8 cellular contexts compared by ENCODE assay signal in genomic region chr17:18363021-18363941, GRCh38. TPM values are rescaled to one million over a fixed set of nuclear protein-coding genes. Genes with fewer than 3 reads are reported as not detected.
DNase-seq lines count a peak whose midpoint lies in the region; ATAC-seq, FAIRE-seq and TF ChIP-seq lines count a peak whose summit lies in the region.

Gene SHMT1, minus strand, starts transcription at chr17:18363550. Its CDS starts 7,569 bp downstream, at chr17:18355981.

- H3K79me2 ChIP-seq in keratinocyte (ENCODE audit: control insufficient read depth, insufficient read depth, low read length) = peaks cover 4% of the 10 kb centered on the region

- no peaks in the 10 kb centered on the region for H4K20me1 ChIP-seq in keratinocyte (ENCODE audit: control insufficient read depth, extremely low read depth, insufficient read depth, low read length)

- peak within 1 kb of the TSS; percentile 78 for H3K9ac ChIP-seq in keratinocyte (ENCODE audit: control insufficient read depth, extremely low read depth, insufficient read depth, low read length)

- peak within 1 kb of the TSS; percentile 82 to 96 (median 86) for H3K4me3 ChIP-seq in keratinocyte (ENCODE audit: control insufficient read depth in 2 of 3, extremely low read depth in 1 of 3, insufficient read depth in 2 of 3, low read depth in 1 of 3, low read length in 3 of 3)

- H3K4me2 ChIP-seq in keratinocyte (ENCODE audit: control insufficient read depth, extremely low read depth, insufficient read depth, low read depth, low read length) = peak within 1 kb of the TSS; percentile 75

- H3K27me3 ChIP-seq in keratinocyte (ENCODE audit: control insufficient read depth, extremely low read depth, insufficient read depth, low read length) = no peaks in the 10 kb centered on the region

- peak within 1 kb of the TSS; percentile 88 for H2AFZ ChIP-seq in keratinocyte (ENCODE audit: control insufficient read depth, low read length)

- no peaks in the 10 kb centered on the region for H3K9me3 ChIP-seq in keratinocyte (ENCODE audit: control insufficient read depth, low read depth, low read length)

- peak within 1 kb of the TSS; percentile 60 for H3K27ac ChIP-seq in keratinocyte (ENCODE audit: control insufficient read depth, insufficient read depth, low read length)

- ATAC-seq in GM19025 (IDR thresholded peaks at IDR 0.05; ENCODE audit: low read depth, unreplicated experiment) (peak; percentile 97), HG03280 (IDR thresholded peaks at IDR 0.05; ENCODE audit: unreplicated experiment) (peak; percentile 98)

- peak; percentile 20 for FAIRE-seq in keratinocyte (lab: Jason Lieb, UNC)

- no peaks in the 10 kb centered on the region for H3K36me3 ChIP-seq in keratinocyte (ENCODE audit: control insufficient read depth in 2 of 2, extremely low read depth in 1 of 2, insufficient read depth in 2 of 2, low read length in 2 of 2)

- DNase-seq in AG20443 (ENCODE audit: low spot score) (peak; percentile 98), NCI-H446 treated with DMSO at 0.1 percent for 48 hours (lab: John Stamatoyannopoulos, UW) (peak; percentile 79), cerebellar cortex (ENCODE audit: low spot score) (peak; percentile 96), keratinocyte (ENCODE audit: low read depth, low spot score) (peak; percentile 62)
- DNase-seq in activated CD4-positive, CD25-positive, alpha-beta regulatory T cell treated with anti-CD3 and anti-CD28 coated beads, Interleukin-2, amount 50 U/mL, for 72 hours = peak; percentile 93
- DNase-seq in stimulated activated CD4-positive, alpha-beta T cell treated with anti-CD3 and anti-CD28 coated beads, Interleukin-12 subunit alpha, Interleukin-12 subunit beta, amount 100 ng/mL, for 48 hours (ENCODE audit: low read depth in 2 of 3, low spot score in 1 of 3) = peak; percentile 81 to 91 (median 83)

- dilution Hi-C loops in keratinocyte (cut with MboI; ENCODE audit: extremely low pct_ligation_motif_present, low sequenced_read_pairs) = no loop called here

- no peak for TF ChIP-seq CTCF in keratinocyte (optimal IDR thresholded peaks at IDR 0.05 in 1 of 3, IDR thresholded peaks at IDR 0.05 in 1 of 3, conservative IDR thresholded peaks at IDR 0.05 in 1 of 3; ENCODE audit: extremely low read depth in 1 of 3, insufficient read depth in 2 of 3, low read length in 3 of 3)

- H3K9me1 ChIP-seq in keratinocyte (ENCODE audit: control insufficient read depth, extremely low read depth, insufficient read depth, low read length) = no peaks in the 10 kb centered on the region

- H3K4me1 ChIP-seq in keratinocyte (ENCODE audit: control insufficient read depth, extremely low read depth, insufficient read depth, low read length) = peaks cover 7% of the 10 kb centered on the region

RNA-seq across cellular contexts. Expression of gene SHMT1, which starts in this region (rescaled TPM):
- polyA plus RNA-seq in keratinocyte = 11.7 to 15.7 TPM (median 14.6 TPM) in 3 replicates
- 2.2 TPM for polyA plus RNA-seq in keratinocyte (2011; ENCODE audit: low read depth)
- 8.4 and 10.4 TPM in 2 replicates for polyA plus RNA-seq in keratinocyte (2011; cell fraction: cytosol; rRNA removed)
- polyA plus RNA-seq in keratinocyte (2011; cell fraction: nucleus; rRNA removed) = 11.0 and 14.0 TPM in 2 replicates
- polyA plus RNA-seq in keratinocyte (2012; ENCODE audit: low replicate concordance) = 2.6 and 13.7 TPM in 2 replicates
- 10.2 to 18.0 TPM (median 14.4 TPM) in 3 replicates for polyA minus RNA-seq in keratinocyte
- polyA minus RNA-seq in keratinocyte (2011; cell fraction: cytosol; rRNA and poly(A)+ RNA removed) = 13.2 TPM
- 6.6 and 7.6 TPM in 2 replicates for polyA minus RNA-seq in keratinocyte (2011; cell fraction: nucleus; rRNA and poly(A)+ RNA removed)

Comparison
In these comparisons a context has a peak if more than half of its experiments do, and no peak if none do; other contexts are left out.
1. Peak in every context shown above with its lines: DNase-seq, ATAC-seq, H3K4me3 ChIP-seq and H3K27ac ChIP-seq.